10 cellular contexts compared by ENCODE assay signal in genomic region chr16:67161595-67162058, GRCh38. TPM values are rescaled to one million over a fixed set of nuclear protein-coding genes. Genes with fewer than 3 reads are reported as not detected.
DNase-seq lines count a peak whose midpoint lies in the region; ATAC-seq and TF ChIP-seq lines count a peak whose summit lies in the region.
"Had no signal": no experiment of that assay in that cellular context is flagged by ENCODE, and none has a peak within 500 bp of the region (broad histone marks: within the 10 kb centered on the region; RNA-seq: fewer than 3 reads in every experiment).

No MANE protein-coding gene starts in this region.

- CTCF ChIA-PET in CD4-positive, alpha-beta memory T cell (lab: Charles Lee; ENCODE audit: partially characterized antibody) = interaction anchor here (2.2 to 13.4 kb wide), 5 partner anchors 7 to 146 kb away, joined by 14 to 187 read pairs (median 58); partner anchors contain the start of genes MATCAP1 and NOL3
- CTCF ChIA-PET in Panc1 (lab: Charles Lee) = no interaction called here

- no peak overlapping the region for H3K27ac ChIP-seq in CD4-positive, alpha-beta memory T cell (ENCODE audit: low read depth, low read length)
- H3K27ac ChIP-seq in Panc1 (ENCODE audit: low read length) (peak overlapping the region; percentile 55; the same call in 1 of the 2 replicates), fibroblast of lung (ENCODE audit: insufficient read depth, low read length) (no peak overlapping the region), neutrophil (no peak overlapping the region)
- H3K27ac ChIP-seq: epithelial cell of prostate, SK-N-MC had no signal

- H3K9me3 Mint-ChIP-seq in CD4-positive, alpha-beta memory T cell = no peaks in the 10 kb centered on the region

- H3K4me3 ChIP-seq in CD4-positive, alpha-beta memory T cell (ENCODE audit: low read length in 2 of 2) = peak overlapping the region in 1 of 2 donors; percentile 95
- H3K4me3 ChIP-seq in Panc1 (ENCODE audit: low read depth in 2 of 2, low read length in 2 of 2) = peak overlapping the region; percentile 71 to 80
- peak overlapping the region in 2 of 4 experiments; percentile 26 to 97 for H3K4me3 ChIP-seq in fibroblast of lung (replicated peaks in 1 of 4; ENCODE audit: control extremely low read depth in 1 of 4, insufficient read depth in 1 of 4, low read depth in 3 of 4, low read length in 4 of 4)
- peak overlapping the region; percentile 70 to 93 for H3K4me3 ChIP-seq in neutrophil (ENCODE audit: low read depth in 1 of 2, low read length in 1 of 2)

- intact Hi-C loops in CD4-positive, alpha-beta memory T cell (cut with micrococcal nuclease) = loop anchor here (2.0 to 5.0 kb wide), 3 partner anchors 65 to 215 kb away; partner anchors contain the start of genes FHOD1, SLC9A5 and TMEM208
- intact Hi-C loops in Panc1 (cut with micrococcal nuclease; ENCODE audit: unreplicated experiment) = no loop called here

- in situ Hi-C loops in Panc1 (cut with HindIII; ENCODE audit: low pct_unique_long_range_greater_than_20kb, low sequenced_read_pairs) = no loop called here

- H3K27ac Mint-ChIP-seq in CD4-positive, alpha-beta memory T cell = peak overlapping the region in 1 of 7 donors; percentile 35

- POLR2A ChIA-PET in CD4-positive, alpha-beta memory T cell (lab: Charles Lee; ENCODE audit: partially characterized antibody) = interaction anchor here (0.9 to 13.1 kb wide), 11 partner anchors 9 to 319 kb away, joined by 3 to 320 read pairs (median 22); partner anchors contain the start of genes ATP6V0D1, B3GNT9, CBFB and EXOC3L1
- POLR2A ChIA-PET in Panc1 (lab: Charles Lee) = no interaction called here

- H3K4me1 Mint-ChIP-seq in CD4-positive, alpha-beta memory T cell = peaks cover 26 to 64% (median 43%) of the 10 kb centered on the region in 4 donors

- no peak overlapping the region for H3K9ac ChIP-seq in fibroblast of lung (ENCODE audit: insufficient read depth, low read length)

- H4K20me1 ChIP-seq in fibroblast of lung (ENCODE audit: control insufficient read depth, extremely low read depth, insufficient read depth, low read length) = no peaks in the 10 kb centered on the region

- ATAC-seq in Panc1 (no peak), GM18858 (IDR thresholded peaks at IDR 0.05; ENCODE audit: unreplicated experiment) (no peak)

- H3K9me3 ChIP-seq in CD4-positive, alpha-beta memory T cell (ENCODE audit: control insufficient read depth in 1 of 2, low read length in 2 of 2) = no peaks in the 10 kb centered on the region
- no peaks in the 10 kb centered on the region for H3K9me3 ChIP-seq in Panc1 (ENCODE audit: control insufficient read depth, insufficient read depth, low read depth, low read length)
- no peaks in the 10 kb centered on the region for H3K9me3 ChIP-seq in fibroblast of lung (ENCODE audit: control insufficient read depth, insufficient read depth, low read depth, low read length)
- no peaks in the 10 kb centered on the region for H3K9me3 ChIP-seq in neutrophil

- H3K27me3 ChIP-seq in CD4-positive, alpha-beta memory T cell (ENCODE audit: insufficient read depth, low read length) = peaks cover 19% of the 10 kb centered on the region
- H3K27me3 ChIP-seq in Panc1 (ENCODE audit: control insufficient read depth, insufficient read depth, low read length) (no peaks in the 10 kb centered on the region), fibroblast of lung (ENCODE audit: control insufficient read depth, insufficient read depth, low read length) (peaks cover 2% of the 10 kb centered on the region), neutrophil (peaks cover 58% of the 10 kb centered on the region)

- no peak overlapping the region for H2AFZ ChIP-seq in fibroblast of lung (ENCODE audit: low read length)

- TF ChIP-seq CTCF in Panc1 (IDR thresholded peaks at IDR 0.05) (no peak), fibroblast of lung (conservative IDR thresholded peaks at IDR 0.05 in 1 of 2, IDR thresholded peaks at IDR 0.05 in 1 of 2; ENCODE audit: low read depth in 1 of 2, low read length in 2 of 2) (no peak), neutrophil (IDR thresholded peaks at IDR 0.05) (no peak)

- H3K79me2 ChIP-seq in fibroblast of lung (ENCODE audit: control insufficient read depth, insufficient read depth, low read length) = no peaks in the 10 kb centered on the region

- peaks cover 75% of the 10 kb centered on the region for H3K4me1 ChIP-seq in CD4-positive, alpha-beta memory T cell (ENCODE audit: insufficient read depth, low read length)
- H3K4me1 ChIP-seq in Panc1 (ENCODE audit: control insufficient read depth, insufficient read depth, low read length) = no peaks in the 10 kb centered on the region
- peaks cover 8% of the 10 kb centered on the region for H3K4me1 ChIP-seq in fibroblast of lung (ENCODE audit: control insufficient read depth, extremely low read depth, insufficient read depth, low read length)
- H3K4me1 ChIP-seq in neutrophil (ENCODE audit: control insufficient read depth in 1 of 2, insufficient read depth in 1 of 2, low read depth in 1 of 2, low read length in 1 of 2) = peaks cover 55 to 79% of the 10 kb centered on the region in 2 experiments

- H3K27me3 Mint-ChIP-seq in CD4-positive, alpha-beta memory T cell = peaks cover 8 to 13% of the 10 kb centered on the region in 2 donors

- peak overlapping the region; percentile 25 for H3K4me2 ChIP-seq in fibroblast of lung (ENCODE audit: extremely low read depth, insufficient read depth, low read length)

- BruUV-seq in Panc1 (replicated peaks; lab: Mats Ljungman, UMichigan) = no TSS peak

- peaks cover 4 to 18% of the 10 kb centered on the region in 2 donors for H3K36me3 Mint-ChIP-seq in CD4-positive, alpha-beta memory T cell

- H3K4me3 Mint-ChIP-seq in CD4-positive, alpha-beta memory T cell = peak overlapping the region in 7 of 8 donors; percentile 42 to 92 (median 58)

- H3K36me3 ChIP-seq in CD4-positive, alpha-beta memory T cell (ENCODE audit: insufficient read depth, low read length) = no peaks in the 10 kb centered on the region
- no peaks in the 10 kb centered on the region for H3K36me3 ChIP-seq in Panc1 (ENCODE audit: control insufficient read depth, insufficient read depth, low read length)
- peaks cover 3% of the 10 kb centered on the region for H3K36me3 ChIP-seq in fibroblast of lung (ENCODE audit: control insufficient read depth, insufficient read depth, low read length)
- H3K36me3 ChIP-seq in neutrophil = no peaks in the 10 kb centered on the region

- DNase-seq in CD4-positive, alpha-beta memory T cell = no peak
- DNase-seq in Panc1 (ENCODE audit: low read depth, low spot score) = no peak
- no peak for DNase-seq in fibroblast of lung (ENCODE audit: low read depth in 2 of 2)
- no peak for DNase-seq in NCI-H526 treated with DMSO at 0.1 percent for 48 hours (lab: John Stamatoyannopoulos, UW)
- no peak for DNase-seq in central memory CD4-positive, alpha-beta T cell
- no peak for DNase-seq in NCI-H2081 (lab: John Stamatoyannopoulos, UW)

RNA-seq across cellular contexts. Expression of gene FBXL8, which starts 1.9 kb away (rescaled TPM):
- 10 to 100 TPM; 69.9 to 76.2 TPM for total RNA-seq in CD4-positive, alpha-beta memory T cell
- 10 to 100 TPM; 19.2 to 26.5 TPM for polyA plus RNA-seq in CD4-positive, alpha-beta memory T cell
- 17.8 TPM for total RNA-seq in Panc1 (2021; ENCODE audit: unreplicated experiment)
- 21.9 TPM for polyA plus RNA-seq in Panc1 (2012; ENCODE audit: insufficient read length)
- total RNA-seq in fibroblast of lung = 9.8 and 10.4 TPM in 2 replicates
- 2.4 and 4.0 TPM in 2 replicates for polyA plus RNA-seq in fibroblast of lung
- 5.8 and 7.9 TPM in 2 replicates for polyA plus RNA-seq in fibroblast of lung (2012)
- polyA minus RNA-seq in fibroblast of lung (ENCODE audit: low replicate concordance) = 0.70 and 2.3 TPM in 2 replicates

RNA-seq across cellular contexts. Expression of gene TRADD, which starts 1.9 kb away (rescaled TPM):
- 100 to 1,000 TPM; 161 to 173 TPM for total RNA-seq in CD4-positive, alpha-beta memory T cell
- 100 to 1,000 TPM; 221 to 285 TPM for polyA plus RNA-seq in CD4-positive, alpha-beta memory T cell
- total RNA-seq in Panc1 (2021; ENCODE audit: unreplicated experiment) (18.5 TPM), fibroblast of lung (18.0 and 20.8 TPM in 2 replicates)
- 32.3 TPM for polyA plus RNA-seq in Panc1 (2012; ENCODE audit: insufficient read length)
- polyA plus RNA-seq in fibroblast of lung = 5.8 and 7.6 TPM in 2 replicates
- polyA plus RNA-seq in fibroblast of lung (2012) = 15.7 and 18.8 TPM in 2 replicates
- 7.0 and 10.2 TPM in 2 replicates for polyA minus RNA-seq in fibroblast of lung (ENCODE audit: low replicate concordance)

RNA-seq across cellular contexts. Expression of gene HSF4, which starts 2.9 kb away (rescaled TPM):
- 10 to 100 TPM; 93.6 to 98.7 TPM for total RNA-seq in CD4-positive, alpha-beta memory T cell
- under 1 TPM in 1 of 2 donors, not detected in 1; 0.37 TPM for polyA plus RNA-seq in CD4-positive, alpha-beta memory T cell
- 38.6 TPM for total RNA-seq in Panc1 (2021; ENCODE audit: unreplicated experiment)
- 53.0 TPM for polyA plus RNA-seq in Panc1 (2012; ENCODE audit: insufficient read length)
- total RNA-seq in fibroblast of lung = 25.8 and 31.3 TPM in 2 replicates
- polyA plus RNA-seq in fibroblast of lung = 1.9 and 6.4 TPM in 2 replicates
- polyA plus RNA-seq in fibroblast of lung (2012) = 1.8 and 8.8 TPM in 2 replicates
- polyA minus RNA-seq in fibroblast of lung (ENCODE audit: low replicate concordance) = 0.55 TPM in 1 of 2 replicates, not detected in the other

RNA-seq across cellular contexts. Expression of gene NOL3, which starts 8.7 kb away (rescaled TPM):
- total RNA-seq in CD4-positive, alpha-beta memory T cell = 10 to 100 TPM in 1 of 2 experiments, 1 to 10 TPM in 1; 9.6 to 12.5 TPM
- polyA plus RNA-seq in CD4-positive, alpha-beta memory T cell = 1 to 10 TPM; 1.3 to 1.7 TPM
- total RNA-seq in Panc1 (2021; ENCODE audit: unreplicated experiment) (27.9 TPM), fibroblast of lung (12.8 and 23.3 TPM in 2 replicates)
- polyA plus RNA-seq in Panc1 (2012; ENCODE audit: insufficient read length) = 63.2 TPM
- 6.2 and 8.0 TPM in 2 replicates for polyA plus RNA-seq in fibroblast of lung
- 12.9 and 15.1 TPM in 2 replicates for polyA plus RNA-seq in fibroblast of lung (2012)
- polyA minus RNA-seq in fibroblast of lung (ENCODE audit: low replicate concordance) = 0.82 and 14.4 TPM in 2 replicates

RNA-seq across cellular contexts. Expression of gene B3GNT9, which starts 10.8 kb away (rescaled TPM):
- 10 to 100 TPM; 10.0 to 10.4 TPM for total RNA-seq in CD4-positive, alpha-beta memory T cell
- polyA plus RNA-seq in CD4-positive, alpha-beta memory T cell = 10 to 100 TPM; 10.0 to 11.8 TPM
- 11.5 TPM for total RNA-seq in Panc1 (2021; ENCODE audit: unreplicated experiment)
- 13.8 TPM for polyA plus RNA-seq in Panc1 (2012; ENCODE audit: insufficient read length)
- 29.3 and 34.7 TPM in 2 replicates for total RNA-seq in fibroblast of lung
- polyA plus RNA-seq in fibroblast of lung = 23.2 and 29.6 TPM in 2 replicates
- 22.4 and 27.8 TPM in 2 replicates for polyA plus RNA-seq in fibroblast of lung (2012)
- 25.6 and 34.6 TPM in 2 replicates for polyA minus RNA-seq in fibroblast of lung (ENCODE audit: low replicate concordance)
